16 cellular contexts compared by ENCODE assay signal in the genomic region with DNA sequence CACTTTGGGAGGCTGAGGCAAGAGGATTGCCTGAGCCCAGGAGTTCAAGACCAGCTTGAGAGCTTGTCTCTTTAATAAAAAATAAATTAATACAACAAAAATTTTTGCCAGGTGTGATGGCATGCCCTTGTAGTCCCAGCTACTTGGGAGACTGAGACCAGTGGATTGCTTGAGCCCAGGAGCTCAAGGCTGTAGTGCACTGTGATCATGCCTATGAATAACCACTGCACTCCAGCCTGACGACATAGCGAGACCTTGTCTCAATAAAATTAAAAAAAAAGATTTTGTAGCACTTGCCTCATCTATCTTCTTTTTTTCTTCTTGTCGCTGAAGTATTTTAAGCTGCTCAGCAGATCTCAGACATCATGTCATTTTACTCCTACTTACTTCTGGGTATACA. TPM values are rescaled to one million over a fixed set of nuclear protein-coding genes. Genes with fewer than 3 reads are reported as not detected.
DNase-seq lines count a peak whose midpoint lies in the region; ATAC-seq and TF ChIP-seq lines count a peak whose summit lies in the region.
"Had no signal": no experiment of that assay in that cellular context is flagged by ENCODE, and none has a peak within 500 bp of the region (broad histone marks: within the 10 kb centered on the region; RNA-seq: fewer than 3 reads in every experiment).

No MANE protein-coding gene starts in this region.

- TF ChIP-seq CTCF in heart left ventricle (IDR thresholded peaks at IDR 0.05), result no peak
- TF ChIP-seq CTCF in heart right ventricle (IDR thresholded peaks at IDR 0.05), result no peak
- TF ChIP-seq CTCF in mesothelial cell of epicardium (IDR thresholded peaks at IDR 0.05; ENCODE audit: unreplicated experiment), result no peak

- peaks cover 2% of the 10 kb centered on the region for H3K9me3 Mint-ChIP-seq in mesothelial cell of epicardium
- no peaks in the 10 kb centered on the region for H3K9me3 Mint-ChIP-seq in stimulated activated naive B cell treated with anti-CD40 and anti-IgM and Interleukin-4, amounts not matched to agents 10 μg/mL and 1 μg/mL and 100 μg/mL, for 72 hours
- H3K9me3 Mint-ChIP-seq: CD8-positive, alpha-beta T cell; HFFc6 had no signal

- WGBS in heart left ventricle, 4 donors, result 54 to 77% (median 65%) methylated on average over 3 of the region's 3 CpGs
- 54 to 69% methylated on average over 3 of the region's 3 CpGs for WGBS in heart right ventricle, 2 donors

- H3K36me3 Mint-ChIP-seq in mesothelial cell of epicardium, result peaks cover 6% of the 10 kb centered on the region
- peaks cover 29 to 34% of the 10 kb centered on the region in 2 donors for H3K36me3 Mint-ChIP-seq in stimulated activated naive B cell treated with anti-CD40 and anti-IgM and Interleukin-4, amounts not matched to agents 10 μg/mL and 1 μg/mL and 100 μg/mL, for 72 hours

- H3K36me3 ChIP-seq in heart left ventricle (peaks cover 0 to 4% (median 0%) of the 10 kb centered on the region in 9 donors), heart right ventricle (no peaks in the 10 kb centered on the region)

- H3K27ac ChIP-seq in heart left ventricle, result peak overlapping the region; percentile 4 to 85 (median 64)
- peak overlapping the region in 8 of 10 donors; percentile 43 to 74 (median 62) for H3K27ac ChIP-seq in heart right ventricle
- H3K27ac ChIP-seq: BLaER1 treated with 17β-estradiol and CSF1 and Interleukin-3, amounts not matched to agents 10 nM and 100 nM had no signal

- H3K27me3 Mint-ChIP-seq in mesothelial cell of epicardium (ENCODE audit: low read depth), result no peaks in the 10 kb centered on the region
- no peaks in the 10 kb centered on the region for H3K27me3 Mint-ChIP-seq in stimulated activated naive B cell treated with anti-CD40 and anti-IgM and Interleukin-4, amounts not matched to agents 10 μg/mL and 1 μg/mL and 100 μg/mL, for 72 hours
- H3K27me3 Mint-ChIP-seq: B cell had no signal

- H3K4me1 ChIP-seq in heart left ventricle (peaks cover 0 to 33% (median 10%) of the 10 kb centered on the region in 12 donors), heart right ventricle (peaks cover 0 to 32% (median 17%) of the 10 kb centered on the region in 9 donors)

- DNase-seq in heart left ventricle (no peak), Right ventricle myocardium inferior (ENCODE audit: missing footprints) (no peak), heart right ventricle (no peak), mesothelial cell of epicardium (ENCODE audit: low spot score in 2 of 2, unreplicated experiment in 2 of 2) (no peak), NCI-H524 treated with DMSO at 0.1 percent for 48 hours (lab: John Stamatoyannopoulos, UW) (no peak)
- DNase-seq in stimulated activated naive B cell treated with anti-CD40 and anti-IgM and Interleukin-4, amounts not matched to agents 10 μg/mL and 1 μg/mL and 100 μg/mL, for 72 hours, result no peak
- DNase-seq: Calu3; CD8-positive, alpha-beta T cell; DMS79 treated with DMSO at 0.1 percent for 48 hours; GF-D8; GOT3; H7; HFFc6 had no signal

- peak overlapping the region; percentile 91 for H3K27ac Mint-ChIP-seq in mesothelial cell of epicardium
- H3K27ac Mint-ChIP-seq in stimulated activated naive B cell treated with anti-CD40 and anti-IgM and Interleukin-4, amounts not matched to agents 10 μg/mL and 1 μg/mL and 100 μg/mL, for 72 hours, result no peak overlapping the region
- H3K27ac Mint-ChIP-seq: B cell; CD8-positive, alpha-beta T cell; HFFc6 had no signal

- H3K4me3 ChIP-seq in heart left ventricle (no peak overlapping the region), heart right ventricle (no peak overlapping the region)
- H3K4me3 ChIP-seq: BLaER1 treated with 17β-estradiol and CSF1 and Interleukin-3, amounts not matched to agents 10 nM and 100 nM had no signal

- H3K9me3 ChIP-seq in heart left ventricle, result no peaks in the 10 kb centered on the region
- H3K9me3 ChIP-seq in heart right ventricle, result no peaks in the 10 kb centered on the region

- no peak for TF ChIP-seq POLR2A in heart left ventricle (IDR thresholded peaks at IDR 0.05)

- peak in 3 of 4 donors; percentile 48 to 59 (median 53) for ATAC-seq in heart left ventricle
- ATAC-seq in Right ventricle myocardium inferior, result no peak
- peak in 3 of 8 donors; percentile 31 to 61 (median 36) for ATAC-seq in heart right ventricle
- ATAC-seq in stimulated activated naive B cell treated with anti-CD40 and anti-IgM and Interleukin-4, amounts not matched to agents 10 μg/mL and 1 μg/mL and 100 μg/mL, for 72 hours (replicated peaks), result no peak
- ATAC-seq: CD8-positive, alpha-beta T cell; HCT116 had no signal

- peaks cover 32% of the 10 kb centered on the region for H3K4me1 Mint-ChIP-seq in mesothelial cell of epicardium
- peaks cover 23 to 46% of the 10 kb centered on the region in 2 donors for H3K4me1 Mint-ChIP-seq in stimulated activated naive B cell treated with anti-CD40 and anti-IgM and Interleukin-4, amounts not matched to agents 10 μg/mL and 1 μg/mL and 100 μg/mL, for 72 hours

- H3K27me3 ChIP-seq in heart left ventricle (no peaks in the 10 kb centered on the region), heart right ventricle (no peaks in the 10 kb centered on the region)
- H3K27me3 ChIP-seq: BLaER1 treated with 17β-estradiol and CSF1 and Interleukin-3, amounts not matched to agents 10 nM and 100 nM had no signal

- intact Hi-C loops in heart left ventricle (cut with DNase I), result no loop called here
- intact Hi-C loops in Right ventricle myocardium inferior (cut with DNase I), result no loop called here
- intact Hi-C loops in heart right ventricle (cut with DNase I), result no loop called here

- H3K4me3 Mint-ChIP-seq in mesothelial cell of epicardium, result no peak overlapping the region
- H3K4me3 Mint-ChIP-seq in stimulated activated naive B cell treated with anti-CD40 and anti-IgM and Interleukin-4, amounts not matched to agents 10 μg/mL and 1 μg/mL and 100 μg/mL, for 72 hours, result no peak overlapping the region
- H3K4me3 Mint-ChIP-seq: B cell; CD8-positive, alpha-beta T cell; HFFc6 had no signal

RNA-seq across cellular contexts. Expression of a gene that starts 26.3 kb away (rescaled TPM):
- total RNA-seq in heart left ventricle (10 to 100 TPM; 44.7 to 66.5 (median 54.7) TPM), Right ventricle myocardium inferior (63.7 TPM), heart right ventricle (10 to 100 TPM; 44.1 to 91.7 (median 57.6) TPM), mesothelial cell of epicardium (31.8 to 37.2 TPM (median 34.2 TPM) in 3 replicates)
- polyA plus RNA-seq in heart left ventricle (10 to 100 TPM; 38.4 to 89.7 TPM), heart right ventricle (10 to 100 TPM; 37.8 to 81.5 TPM)

Comparison
In these comparisons a context has a peak if more than half of its experiments do, and no peak if none do; other contexts are left out.
1. ATAC-seq: peak in heart left ventricle (3 of 4); none in Right ventricle myocardium inferior (single experiment) and stimulated activated naive B cell treated with anti-CD40 and anti-IgM and Interleukin-4, amounts not matched to agents 10 μg/mL and 1 μg/mL and 100 μg/mL, for 72 hours (0 of 2).